ENCODE assay signal across 2 cellular contexts in the genomic region with DNA sequence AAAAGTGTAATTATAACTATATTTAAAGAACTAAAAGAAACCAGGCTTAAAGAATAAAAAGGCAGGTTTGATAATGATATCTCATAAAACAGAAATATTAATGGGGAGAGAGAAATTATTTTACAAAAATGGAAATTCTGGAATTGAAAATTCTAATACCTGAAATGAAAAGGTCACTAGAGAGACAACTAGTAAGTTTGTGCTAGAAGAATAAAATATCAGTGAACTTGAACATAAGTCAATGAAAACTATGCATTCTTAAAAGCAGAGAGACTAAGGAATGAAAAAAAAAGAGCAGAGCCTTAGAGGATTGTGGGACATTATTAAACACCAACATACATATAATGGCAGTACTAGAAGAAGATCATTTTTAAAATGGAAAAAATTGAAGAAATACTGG.
TF ChIP-seq lines count a peak whose summit lies in the region.

No MANE protein-coding gene starts in this region.

TF ChIP-seq in HEK293, 187 proteins besides CTCF, POLR2A, EP300 and RAD21 (continued from another document):
- TF ChIP-seq, protein P1, sequence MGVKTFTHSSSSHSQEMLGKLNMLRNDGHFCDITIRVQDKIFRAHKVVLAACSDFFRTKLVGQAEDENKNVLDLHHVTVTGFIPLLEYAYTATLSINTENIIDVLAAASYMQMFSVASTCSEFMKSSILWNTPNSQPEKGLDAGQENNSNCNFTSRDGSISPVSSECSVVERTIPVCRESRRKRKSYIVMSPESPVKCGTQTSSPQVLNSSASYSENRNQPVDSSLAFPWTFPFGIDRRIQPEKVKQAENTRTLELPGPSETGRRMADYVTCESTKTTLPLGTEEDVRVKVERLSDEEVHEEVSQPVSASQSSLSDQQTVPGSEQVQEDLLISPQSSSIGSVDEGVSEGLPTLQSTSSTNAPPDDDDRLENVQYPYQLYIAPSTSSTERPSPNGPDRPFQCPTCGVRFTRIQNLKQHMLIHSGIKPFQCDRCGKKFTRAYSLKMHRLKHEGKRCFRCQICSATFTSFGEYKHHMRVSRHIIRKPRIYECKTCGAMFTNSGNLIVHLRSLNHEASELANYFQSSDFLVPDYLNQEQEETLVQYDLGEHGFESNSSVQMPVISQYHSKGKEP (tag by site-specific recombination; IDR thresholded peaks at IDR 0.05): no peak
- no peak for TF ChIP-seq ZNF404 (tag by site-specific recombination; IDR thresholded peaks at IDR 0.05)
- TF ChIP-seq, protein P2, sequence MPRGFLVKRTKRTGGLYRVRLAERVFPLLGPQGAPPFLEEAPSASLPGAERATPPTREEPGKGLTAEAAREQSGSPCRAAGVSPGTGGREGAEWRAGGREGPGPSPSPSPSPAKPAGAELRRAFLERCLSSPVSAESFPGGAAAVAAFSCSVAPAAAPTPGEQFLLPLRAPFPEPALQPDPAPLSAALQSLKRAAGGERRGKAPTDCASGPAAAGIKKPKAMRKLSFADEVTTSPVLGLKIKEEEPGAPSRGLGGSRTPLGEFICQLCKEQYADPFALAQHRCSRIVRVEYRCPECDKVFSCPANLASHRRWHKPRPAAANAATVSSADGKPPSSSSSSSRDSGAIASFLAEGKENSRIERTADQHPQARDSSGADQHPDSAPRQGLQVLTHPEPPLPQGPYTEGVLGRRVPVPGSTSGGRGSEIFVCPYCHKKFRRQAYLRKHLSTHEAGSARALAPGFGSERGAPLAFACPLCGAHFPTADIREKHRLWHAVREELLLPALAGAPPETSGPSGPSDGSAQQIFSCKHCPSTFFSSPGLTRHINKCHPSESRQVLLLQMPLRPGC (tag by site-specific recombination; IDR thresholded peaks at IDR 0.05): no peak
- TF ChIP-seq TCF7L2 (IDR thresholded peaks at IDR 0.05; ENCODE audit: borderline replicate concordance, low read depth, low read length): no peak
- TF ChIP-seq, protein P3, sequence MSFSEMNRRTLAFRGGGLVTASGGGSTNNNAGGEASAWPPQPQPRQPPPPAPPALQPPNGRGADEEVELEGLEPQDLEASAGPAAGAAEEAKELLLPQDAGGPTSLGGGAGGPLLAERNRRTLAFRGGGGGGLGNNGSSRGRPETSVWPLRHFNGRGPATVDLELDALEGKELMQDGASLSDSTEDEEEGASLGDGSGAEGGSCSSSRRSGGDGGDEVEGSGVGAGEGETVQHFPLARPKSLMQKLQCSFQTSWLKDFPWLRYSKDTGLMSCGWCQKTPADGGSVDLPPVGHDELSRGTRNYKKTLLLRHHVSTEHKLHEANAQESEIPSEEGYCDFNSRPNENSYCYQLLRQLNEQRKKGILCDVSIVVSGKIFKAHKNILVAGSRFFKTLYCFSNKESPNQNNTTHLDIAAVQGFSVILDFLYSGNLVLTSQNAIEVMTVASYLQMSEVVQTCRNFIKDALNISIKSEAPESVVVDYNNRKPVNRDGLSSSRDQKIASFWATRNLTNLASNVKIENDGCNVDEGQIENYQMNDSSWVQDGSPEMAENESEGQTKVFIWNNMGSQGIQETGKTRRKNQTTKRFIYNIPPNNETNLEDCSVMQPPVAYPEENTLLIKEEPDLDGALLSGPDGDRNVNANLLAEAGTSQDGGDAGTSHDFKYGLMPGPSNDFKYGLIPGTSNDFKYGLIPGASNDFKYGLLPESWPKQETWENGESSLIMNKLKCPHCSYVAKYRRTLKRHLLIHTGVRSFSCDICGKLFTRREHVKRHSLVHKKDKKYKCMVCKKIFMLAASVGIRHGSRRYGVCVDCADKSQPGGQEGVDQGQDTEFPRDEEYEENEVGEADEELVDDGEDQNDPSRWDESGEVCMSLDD (tag by site-specific recombination; IDR thresholded peaks at IDR 0.05): no peak
- no peak for TF ChIP-seq KLF7 (tag by site-specific recombination; IDR thresholded peaks at IDR 0.05; ENCODE audit: borderline replicate concordance)
- TF ChIP-seq ZNF426 (tag by site-specific recombination; IDR thresholded peaks at IDR 0.05): no peak

TF ChIP-seq in K562, 482 proteins besides CTCF, POLR2A, EP300 and RAD21 (continued from another document):
- TF ChIP-seq, protein P4, sequence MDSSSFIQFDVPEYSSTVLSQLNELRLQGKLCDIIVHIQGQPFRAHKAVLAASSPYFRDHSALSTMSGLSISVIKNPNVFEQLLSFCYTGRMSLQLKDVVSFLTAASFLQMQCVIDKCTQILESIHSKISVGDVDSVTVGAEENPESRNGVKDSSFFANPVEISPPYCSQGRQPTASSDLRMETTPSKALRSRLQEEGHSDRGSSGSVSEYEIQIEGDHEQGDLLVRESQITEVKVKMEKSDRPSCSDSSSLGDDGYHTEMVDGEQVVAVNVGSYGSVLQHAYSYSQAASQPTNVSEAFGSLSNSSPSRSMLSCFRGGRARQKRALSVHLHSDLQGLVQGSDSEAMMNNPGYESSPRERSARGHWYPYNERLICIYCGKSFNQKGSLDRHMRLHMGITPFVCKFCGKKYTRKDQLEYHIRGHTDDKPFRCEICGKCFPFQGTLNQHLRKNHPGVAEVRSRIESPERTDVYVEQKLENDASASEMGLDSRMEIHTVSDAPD (CRISPR knock-in tag; IDR thresholded peaks at IDR 0.05): no peak
- TF ChIP-seq CBX3 (IDR thresholded peaks at IDR 0.05; ENCODE audit: borderline replicate concordance in 1 of 2, low read length in 2 of 2): peak in 1 of 2 experiments; percentile 88; a peak in 2 of 3 replicates
